In genomic region chr1:68229927-68230812, GRCh38 we compare ENCODE assay signal across 9 cellular contexts. TPM values are rescaled to one million over a fixed set of nuclear protein-coding genes. Genes with fewer than 3 reads are reported as not detected.
DNase-seq lines count a peak whose midpoint lies in the region; ATAC-seq and TF ChIP-seq lines count a peak whose summit lies in the region.
"Had no signal": no experiment of that assay in that cellular context is flagged by ENCODE, and none has a peak within 500 bp of the region (broad histone marks: within the 10 kb centered on the region; RNA-seq: fewer than 3 reads in every experiment).

No MANE protein-coding gene starts in this region.

- peak overlapping the region; percentile 97 to 98 for H3K4me3 Mint-ChIP-seq in CD14-positive monocyte
- peak overlapping the region; percentile 96 for H3K4me3 Mint-ChIP-seq in nephron progenitor cell

- H3K27me3 Mint-ChIP-seq in CD14-positive monocyte (ENCODE audit: low read depth in 3 of 3) (peaks cover 41 to 46% (median 42%) of the 10 kb centered on the region in 3 donors), nephron progenitor cell (ENCODE audit: low read depth, poor library complexity) (peaks cover 6% of the 10 kb centered on the region)

- H3K4me3 ChIP-seq in esophagus squamous epithelium, result peak overlapping the region; percentile 56 to 92 (median 80)
- no peak overlapping the region for H3K4me3 ChIP-seq in OCI-LY7 (ENCODE audit: low read depth, low read length, poor library complexity, severe bottlenecking)

- no TSS peak for BruUV-seq in OCI-LY7 (replicated peaks; lab: Mats Ljungman, UMichigan)

- H3K4me1 ChIP-seq in esophagus squamous epithelium (peaks cover 14 to 68% (median 32%) of the 10 kb centered on the region in 3 donors), OCI-LY7 (ENCODE audit: insufficient read depth, low read length, poor library complexity, severe bottlenecking) (no peaks in the 10 kb centered on the region)

- H2AFZ ChIP-seq in OCI-LY7 (ENCODE audit: low read length), result no peak overlapping the region

- POLR2A ChIA-PET in OCI-LY7 (lab: Charles Lee), result interaction anchor here (0.6 to 1.0 kb wide), 2 partner anchors 23 to 33 kb away, joined by 3 to 4 read pairs; no protein-coding TSS in a partner anchor

- DNase-seq in CD14-positive monocyte (ENCODE audit: low spot score) (no peak), NCI-H748 (lab: John Stamatoyannopoulos, UW; ENCODE audit: unreplicated experiment) (peak; percentile 75), esophagus squamous epithelium (lab: John Stamatoyannopoulos, UW) (no peak), nephron progenitor cell (peak; percentile 23), OCI-LY7 (ENCODE audit: low spot score) (no peak), CD1c-positive myeloid dendritic cell (ENCODE audit: extremely low spot score) (no peak)
- DNase-seq: NCI-H2171 treated with DMSO at 0.1 percent for 48 hours had no signal

- intact Hi-C loops in CD14-positive monocyte (cut with micrococcal nuclease) (no loop called here), esophagus squamous epithelium (cut with DNase I) (no loop called here), OCI-LY7 (cut with micrococcal nuclease; ENCODE audit: unreplicated experiment) (no loop called here)

- H3K79me2 ChIP-seq in OCI-LY7 (ENCODE audit: insufficient read depth, low read depth, low read length), result no peaks in the 10 kb centered on the region

- TF ChIP-seq POLR2A in esophagus squamous epithelium (IDR thresholded peaks at IDR 0.05), result no peak

- no peaks in the 10 kb centered on the region for H3K9me2 ChIP-seq in OCI-LY7 (ENCODE audit: insufficient read depth, low read length)

- H3K27ac Mint-ChIP-seq in CD14-positive monocyte (peak overlapping the region in 3 of 7 donors; percentile 15 to 35 (median 34)), nephron progenitor cell (no peak overlapping the region)

- no peaks in the 10 kb centered on the region for H3K36me3 ChIP-seq in esophagus squamous epithelium
- H3K36me3 ChIP-seq in OCI-LY7 (ENCODE audit: insufficient read depth, low read length), result no peaks in the 10 kb centered on the region

- no peak overlapping the region for H3K4me2 ChIP-seq in OCI-LY7 (ENCODE audit: low read length)

- ATAC-seq in HG02763 (IDR thresholded peaks at IDR 0.05; ENCODE audit: unreplicated experiment) (no peak), HG03045 (IDR thresholded peaks at IDR 0.05; ENCODE audit: unreplicated experiment) (no peak)

- 17% methylated on average over 13 to 14 of the region's 14 CpGs for WGBS in esophagus squamous epithelium, 2 donors

- H3K4me1 Mint-ChIP-seq in CD14-positive monocyte, result peaks cover 42% of the 10 kb centered on the region
- H3K4me1 Mint-ChIP-seq in nephron progenitor cell, result peaks cover 48% of the 10 kb centered on the region

- H3K9me3 ChIP-seq in esophagus squamous epithelium (no peaks in the 10 kb centered on the region), OCI-LY7 (ENCODE audit: low read length) (no peaks in the 10 kb centered on the region)

- no peak for TF ChIP-seq CTCF in CD14-positive monocyte (IDR thresholded peaks at IDR 0.05)
- TF ChIP-seq CTCF in esophagus squamous epithelium (IDR thresholded peaks at IDR 0.05), result no peak
- TF ChIP-seq CTCF in nephron progenitor cell (IDR thresholded peaks at IDR 0.05), result no peak
- no peak for TF ChIP-seq CTCF in OCI-LY7 (conservative IDR thresholded peaks at IDR 0.05; ENCODE audit: low read length)

- CTCF ChIA-PET in OCI-LY7 (lab: Charles Lee; ENCODE audit: unreplicated experiment), result interaction anchor here (0.5 kb wide), 1 partner anchor 9 kb away, joined by 4 read pairs; no protein-coding TSS in a partner anchor

- peaks cover 0 to 8% (median 0%) of the 10 kb centered on the region in 7 donors for H3K9me3 Mint-ChIP-seq in CD14-positive monocyte
- H3K9me3 Mint-ChIP-seq in nephron progenitor cell, result no peaks in the 10 kb centered on the region

- no peaks in the 10 kb centered on the region for H3K27me3 ChIP-seq in esophagus squamous epithelium

- H3K27ac ChIP-seq in esophagus squamous epithelium, result peak overlapping the region; percentile 88 to 95 (median 92)
- no peak overlapping the region for H3K27ac ChIP-seq in OCI-LY7 (ENCODE audit: low read depth, low read length, poor library complexity, severe bottlenecking)

- no peaks in the 10 kb centered on the region for H4K20me1 ChIP-seq in OCI-LY7 (ENCODE audit: insufficient read depth, low read length)

- H3K36me3 Mint-ChIP-seq in CD14-positive monocyte, result peaks cover 22 to 28% of the 10 kb centered on the region in 2 donors
- H3K36me3 Mint-ChIP-seq in nephron progenitor cell (ENCODE audit: low read depth), result peaks cover 13% of the 10 kb centered on the region

RNA-seq across cellular contexts. Expression of gene WLS, which starts 2.2 kb away (rescaled TPM):
- 10 to 100 TPM; 34.6 to 46.3 TPM for polyA plus RNA-seq in CD14-positive monocyte
- total RNA-seq in esophagus squamous epithelium, result 10 to 100 TPM; 30.4 to 87.8 (median 60.0) TPM
- total RNA-seq in OCI-LY7 (2014; rRNA removed; shearing (Covaris generic)), result not detected in 2 replicates
- total RNA-seq in OCI-LY7 (2022), result 0.31 TPM in 1 of 2 replicates, not detected in the other

Comparison
In these comparisons a context has a peak if more than half of its experiments do, and no peak if none do; other contexts are left out.
1. DNase-seq: peak in NCI-H748 (single experiment) and nephron progenitor cell (single experiment); none in CD14-positive monocyte (single experiment), esophagus squamous epithelium (single experiment), OCI-LY7 (single experiment) and CD1c-positive myeloid dendritic cell (single experiment).
2. RNA of gene WLS, which starts 2.2 kb away (total RNA-seq): 30.4 to 87.8 TPM in esophagus squamous epithelium; 0.31 TPM in OCI-LY7; every median in the first group is over 10 times any median in the second.